1 cellular context compared by ENCODE assay signal in genomic region chr3:194339356-194339755, GRCh38.
TF ChIP-seq lines count a peak whose summit lies in the region.

No MANE protein-coding gene starts in this region.

TF ChIP-seq in HepG2, 621 proteins besides CTCF, POLR2A, EP300 and RAD21:
- no peak for TF ChIP-seq ZNF670 (CRISPR knock-in tag; IDR thresholded peaks at IDR 0.05; ENCODE audit: borderline replicate concordance)
- peak; percentile 23; the same call in 1 of the 2 replicates for TF ChIP-seq STAG1 (CRISPR knock-in tag; IDR thresholded peaks at IDR 0.05)
TF ChIP-seq in HepG2: peak in this region for 1.
